ENCODE assay signal across 8 cellular contexts in genomic region chr1:36150296-36151132, GRCh38. TPM values are rescaled to one million over a fixed set of nuclear protein-coding genes. Genes with fewer than 3 reads are reported as not detected.
A peak's percentile ranks its signal among the peaks of the same experiment; 100 is the strongest.
DNase-seq lines count a peak whose midpoint lies in the region; ATAC-seq, FAIRE-seq and TF ChIP-seq lines count a peak whose summit lies in the region.

No MANE protein-coding gene starts in this region.

- in situ Hi-C loops in astrocyte of the cerebellum (cut with HindIII; ENCODE audit: low sequenced_read_pairs): no loop called here

- 0 out of 2 replicates have a peak, but pooled peaks have one; percentile 4 for TF ChIP-seq POLR2A in GM12892 (IDR thresholded peaks at IDR 0.05; ENCODE audit: low read depth, low read length)

- peak; percentile 93 for FAIRE-seq in GM12892 (lab: Jason Lieb, UNC)

- peak; percentile 38 for ATAC-seq in HG02870 (IDR thresholded peaks at IDR 0.05; ENCODE audit: unreplicated experiment)

- peak; percentile 63 for DNase-seq in GM12892 (ENCODE audit: insufficient read length)
- peak; percentile 77 for DNase-seq in NCI-H1694 treated with DMSO at 0.1 percent for 48 hours (lab: John Stamatoyannopoulos, UW)
- peak; percentile 31 to 85 (median 61) for DNase-seq in T-helper 2 cell
- DNase-seq in astrocyte of the cerebellum (ENCODE audit: low read depth): peak; percentile 85
- DNase-seq in hepatic stellate cell (ENCODE audit: low spot score): peak; percentile 94
- DNase-seq in renal cortical epithelial cell (ENCODE audit: low read depth): peak; percentile 94
- no peak for DNase-seq in middle frontal gyrus (ENCODE audit: extremely low spot score, low spot score)

- H3K4me3 ChIP-seq in astrocyte of the cerebellum (ENCODE audit: low read depth, low read length): peak overlapping the region; percentile 21

- TF ChIP-seq CTCF in astrocyte of the cerebellum (IDR thresholded peaks at IDR 0.05; ENCODE audit: low read depth, low read length, missing control alignments): no peak

RNA-seq across cellular contexts. Expression of gene TRAPPC3, which starts 1.2 kb away (rescaled TPM):
- 49.4 TPM for polyA plus RNA-seq in GM12892 (2012; ENCODE audit: missing spikeins)
- total RNA-seq in renal cortical epithelial cell: 89.6 and 158 TPM in 2 replicates

RNA-seq across cellular contexts. Expression of gene MAP7D1, which starts 5.4 kb away (rescaled TPM):
- 30.7 TPM for polyA plus RNA-seq in GM12892 (2012; ENCODE audit: missing spikeins)
- 87.9 and 149 TPM in 2 replicates for total RNA-seq in renal cortical epithelial cell

RNA-seq across cellular contexts. Expression of gene COL8A2, which starts 25.5 kb away (rescaled TPM):
- polyA plus RNA-seq in GM12892 (2012; ENCODE audit: missing spikeins): 0.15 TPM
- 0.69 and 2.7 TPM in 2 replicates for total RNA-seq in renal cortical epithelial cell
